ENCODE assay signal across 21 cellular contexts in the genomic region with DNA sequence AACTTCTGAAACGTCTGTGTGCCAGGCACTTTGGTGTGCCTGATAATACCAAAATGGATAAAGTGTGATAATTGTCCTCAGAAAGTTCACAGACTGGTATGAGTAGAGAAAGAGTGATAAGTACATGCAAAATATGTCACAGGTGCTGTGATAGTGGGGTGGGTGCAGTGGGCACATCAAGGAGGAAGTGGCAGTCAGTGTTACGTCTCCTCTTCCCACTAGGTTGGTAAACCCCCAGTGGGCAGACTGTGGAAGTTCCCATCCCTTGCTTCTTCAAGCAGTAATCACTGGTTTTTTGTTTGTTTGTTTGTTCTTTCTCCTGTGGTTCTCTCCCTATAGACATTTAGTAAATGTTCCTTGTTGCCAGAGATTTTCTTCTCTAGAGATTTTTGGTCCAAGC. TPM values are rescaled to one million over a fixed set of nuclear protein-coding genes. Genes with fewer than 3 reads are reported as not detected.
DNase-seq lines count a peak whose midpoint lies in the region; ATAC-seq, FAIRE-seq and TF ChIP-seq lines count a peak whose summit lies in the region.
"Had no signal": no experiment of that assay in that cellular context is flagged by ENCODE, and none has a peak within 500 bp of the region (broad histone marks: within the 10 kb centered on the region; RNA-seq: fewer than 3 reads in every experiment).

No MANE protein-coding gene starts in this region.

- in situ Hi-C loops in GM13977 (cut with MboI; ENCODE audit: low pct_unique_long_range_greater_than_20kb, low sequenced_read_pairs, unreplicated experiment) = no loop called here

- no peak for TF ChIP-seq POLR2A in GM12891 (IDR thresholded peaks at IDR 0.05; ENCODE audit: low read depth, low read length)

- no peaks in the 10 kb centered on the region for H3K9me3 ChIP-seq in CD8-positive, alpha-beta memory T cell (ENCODE audit: low read length)
- H3K9me3 ChIP-seq: colonic mucosa, psoas muscle, transverse colon had no signal

- peaks cover 0 to 21% (median 9%) of the 10 kb centered on the region in 3 donors for H3K36me3 Mint-ChIP-seq in CD8-positive, alpha-beta memory T cell
- H3K36me3 Mint-ChIP-seq in activated B cell treated with CpG ODN at 0.5 μM for 24 hours (ENCODE audit: low read depth) (peaks cover 10% of the 10 kb centered on the region), natural killer cell (no peaks in the 10 kb centered on the region)

- no peak for DNase-seq in CD8-positive, alpha-beta memory T cell
- DNase-seq in GM12891 (ENCODE audit: insufficient read length, low spot score) (no peak), activated B cell treated with CpG ODN at 0.5 μM for 24 hours (no peak), natural killer cell (no peak), GM13977 (ENCODE audit: low spot score) (no peak)
- DNase-seq in activated CD4-positive, alpha-beta T cell treated with anti-CD3 and anti-CD28 coated beads, Interleukin-2, amount 50 U/mL, for 1 hour = no peak
- DNase-seq: activated T-cell treated with anti-CD3 and anti-CD28 coated beads, Interleukin-2, amount 50 U/mL, for 4 hours; colonic mucosa; hippocampal formation; left colon; NCI-H146; NCI-H524; psoas muscle; transverse colon had no signal

- no peaks in the 10 kb centered on the region for H3K9me3 Mint-ChIP-seq in CD8-positive, alpha-beta memory T cell
- no peaks in the 10 kb centered on the region for H3K9me3 Mint-ChIP-seq in activated B cell treated with CpG ODN at 0.5 μM for 24 hours
- H3K9me3 Mint-ChIP-seq in natural killer cell = no peaks in the 10 kb centered on the region
- H3K9me3 Mint-ChIP-seq: activated T-cell treated with anti-CD3 and anti-CD28 coated beads, Interleukin-2, amount 50 U/mL, for 4 hours; CD4-positive, CD25-positive, alpha-beta regulatory T cell; T-cell had no signal

- H3K4me1 ChIP-seq in CD8-positive, alpha-beta memory T cell (ENCODE audit: insufficient read depth, low read length) = peaks cover 11% of the 10 kb centered on the region

- H3K27me3 Mint-ChIP-seq in CD8-positive, alpha-beta memory T cell = no peaks in the 10 kb centered on the region
- H3K27me3 Mint-ChIP-seq in activated B cell treated with CpG ODN at 0.5 μM for 24 hours = no peaks in the 10 kb centered on the region
- H3K27me3 Mint-ChIP-seq in natural killer cell (ENCODE audit: low read depth in 2 of 2) = no peaks in the 10 kb centered on the region
- H3K27me3 Mint-ChIP-seq: CD4-positive, CD25-positive, alpha-beta regulatory T cell; T-cell had no signal

- intact Hi-C loops in activated B cell treated with CpG ODN at 0.5 μM for 24 hours (cut with micrococcal nuclease) = no loop called here
- intact Hi-C loops in natural killer cell (cut with micrococcal nuclease) = no loop called here

- H3K4me3 ChIP-seq in CD8-positive, alpha-beta memory T cell (ENCODE audit: low read length) = no peak overlapping the region
- H3K4me3 ChIP-seq: colonic mucosa, psoas muscle, transverse colon had no signal

- no peaks in the 10 kb centered on the region for H3K27me3 ChIP-seq in CD8-positive, alpha-beta memory T cell (ENCODE audit: insufficient read depth, low read length, poor library complexity, severe bottlenecking)
- H3K27me3 ChIP-seq: colonic mucosa, transverse colon had no signal

- POLR2A ChIA-PET in CD8-positive, alpha-beta memory T cell (lab: Charles Lee) = no interaction called here
- POLR2A ChIA-PET in activated B cell treated with CpG ODN at 0.5 μM for 24 hours (lab: Charles Lee) = interaction anchor here (1.3 kb wide), 1 partner anchor 179 kb away, joined by 3 read pairs; no protein-coding TSS in a partner anchor

- no peak for TF ChIP-seq CTCF in activated B cell treated with CpG ODN at 0.5 μM for 24 hours (IDR thresholded peaks at IDR 0.05)
- TF ChIP-seq CTCF in natural killer cell (IDR thresholded peaks at IDR 0.05) = no peak
- TF ChIP-seq CTCF in GM13977 (IDR thresholded peaks at IDR 0.05; ENCODE audit: extremely low read depth, insufficient read depth, missing control alignments) = no peak

- H3K27ac Mint-ChIP-seq in CD8-positive, alpha-beta memory T cell = peak overlapping the region in 6 of 8 donors; percentile 13 to 94 (median 31)
- H3K27ac Mint-ChIP-seq in activated B cell treated with CpG ODN at 0.5 μM for 24 hours = peak overlapping the region; percentile 74
- peak overlapping the region; percentile 6 to 12 for H3K27ac Mint-ChIP-seq in natural killer cell

- peaks cover 39 to 60% (median 59%) of the 10 kb centered on the region in 3 donors for H3K4me1 Mint-ChIP-seq in CD8-positive, alpha-beta memory T cell
- H3K4me1 Mint-ChIP-seq in activated B cell treated with CpG ODN at 0.5 μM for 24 hours (peaks cover 55% of the 10 kb centered on the region), natural killer cell (peaks cover 27 to 34% of the 10 kb centered on the region in 2 donors)

- peak overlapping the region in 1 of 7 donors; percentile 18 for H3K4me3 Mint-ChIP-seq in CD8-positive, alpha-beta memory T cell
- H3K4me3 Mint-ChIP-seq in activated B cell treated with CpG ODN at 0.5 μM for 24 hours (peak overlapping the region; percentile 24), natural killer cell (no peak overlapping the region)
- H3K4me3 Mint-ChIP-seq: activated T-cell treated with anti-CD3 and anti-CD28 coated beads, Interleukin-2, amount 50 U/mL, for 4 hours; T-cell had no signal

- H3K36me3 ChIP-seq in CD8-positive, alpha-beta memory T cell (ENCODE audit: insufficient read depth, low read length) = no peaks in the 10 kb centered on the region
- H3K36me3 ChIP-seq: colonic mucosa had no signal

- FAIRE-seq in GM12891 (lab: Jason Lieb, UNC) = no peak
- FAIRE-seq: G401.6 had no signal

- no peak overlapping the region for H3K27ac ChIP-seq in CD8-positive, alpha-beta memory T cell (ENCODE audit: low read depth, low read length)
- H3K27ac ChIP-seq: colonic mucosa, psoas muscle, transverse colon had no signal

- ATAC-seq in activated B cell treated with CpG ODN at 0.5 μM for 24 hours (ENCODE audit: low read depth) = peak; percentile 72
- peak; percentile 36 to 77 (median 60) for ATAC-seq in natural killer cell
- ATAC-seq in HG03039 (IDR thresholded peaks at IDR 0.05; ENCODE audit: unreplicated experiment) = no peak
- no peak for ATAC-seq in HG03439 (IDR thresholded peaks at IDR 0.05; ENCODE audit: unreplicated experiment)
- ATAC-seq: esophagus mucosa, left colon, psoas muscle had no signal

- CTCF ChIA-PET in CD8-positive, alpha-beta memory T cell (lab: Charles Lee) = interaction anchor here (1.4 kb wide), 1 partner anchor 10 kb away, joined by 3 read pairs; no protein-coding TSS in a partner anchor
- CTCF ChIA-PET in activated B cell treated with CpG ODN at 0.5 μM for 24 hours (lab: Charles Lee) = interaction anchor here (1.0 kb wide), 1 partner anchor 497 kb away, joined by 3 read pairs; no protein-coding TSS in a partner anchor

TF ChIP-seq in GM12891, 5 proteins besides CTCF, POLR2A, EP300 and RAD21:
- TF ChIP-seq SPI1 (IDR thresholded peaks at IDR 0.05; ENCODE audit: low read depth, low read length) (peak; percentile 70), TAF1 (IDR thresholded peaks at IDR 0.05; ENCODE audit: low read depth, low read length) (no peak)

RNA-seq across cellular contexts. Expression of a gene that starts 5.4 kb away (rescaled TPM):
- 10 to 100 TPM; 57.3 to 62.1 TPM for total RNA-seq in CD8-positive, alpha-beta memory T cell
- polyA plus RNA-seq in CD8-positive, alpha-beta memory T cell = 9.4 TPM
- 33.3 TPM for polyA plus RNA-seq in GM12891 (2012; ENCODE audit: low read depth, missing spikeins)
- 44.4 and 47.4 TPM in 2 replicates for total RNA-seq in activated B cell treated with CpG ODN at 0.5 μM for 24 hours
- 10 to 100 TPM; 22.7 to 28.2 (median 22.9) TPM for total RNA-seq in natural killer cell

RNA-seq across cellular contexts. Expression of a gene that starts 5.8 kb away (rescaled TPM):
- 10 to 100 TPM; 12.7 to 13.0 TPM for total RNA-seq in CD8-positive, alpha-beta memory T cell
- 5.2 TPM for polyA plus RNA-seq in CD8-positive, alpha-beta memory T cell
- 3.1 TPM for polyA plus RNA-seq in GM12891 (2012; ENCODE audit: low read depth, missing spikeins)
- total RNA-seq in activated B cell treated with CpG ODN at 0.5 μM for 24 hours (18.4 and 20.8 TPM in 2 replicates), natural killer cell (10 to 100 TPM in 2 of 3 donors, 1 to 10 TPM in 1; 9.6 to 16.1 (median 14.1) TPM)

RNA-seq across cellular contexts. Expression of a gene that starts 56.0 kb away (rescaled TPM):
- not detected for total RNA-seq in CD8-positive, alpha-beta memory T cell
- not detected for polyA plus RNA-seq in CD8-positive, alpha-beta memory T cell
- not detected for polyA plus RNA-seq in GM12891 (2012; ENCODE audit: low read depth, missing spikeins)
- not detected in 2 replicates for total RNA-seq in activated B cell treated with CpG ODN at 0.5 μM for 24 hours
- not detected for total RNA-seq in natural killer cell
- total RNA-seq: activated T-cell treated with anti-CD3 and anti-CD28 coated beads, Interleukin-2, amount 50 U/mL, for 4 hours; CD4-positive, CD25-positive, alpha-beta regulatory T cell; colonic mucosa; esophagus mucosa; left colon; psoas muscle; RPMI7951; T-cell; transverse colon had no signal
- polyA plus RNA-seq: CD4-positive, CD25-positive, alpha-beta regulatory T cell; psoas muscle had no signal

Comparison
In these comparisons a context has a peak if more than half of its experiments do, and no peak if none do; other contexts are left out.
1. H3K27ac Mint-ChIP-seq: peak in every context shown above with its lines; median percentile 74 in activated B cell treated with CpG ODN at 0.5 μM for 24 hours; 31 in CD8-positive, alpha-beta memory T cell; 9 in natural killer cell.
2. ATAC-seq: peak in activated B cell treated with CpG ODN at 0.5 μM for 24 hours (single experiment) and natural killer cell (3 of 3); none in HG03039 (single experiment) and HG03439 (single experiment).